ENCODE assay signal across 1 cellular context in the genomic region with DNA sequence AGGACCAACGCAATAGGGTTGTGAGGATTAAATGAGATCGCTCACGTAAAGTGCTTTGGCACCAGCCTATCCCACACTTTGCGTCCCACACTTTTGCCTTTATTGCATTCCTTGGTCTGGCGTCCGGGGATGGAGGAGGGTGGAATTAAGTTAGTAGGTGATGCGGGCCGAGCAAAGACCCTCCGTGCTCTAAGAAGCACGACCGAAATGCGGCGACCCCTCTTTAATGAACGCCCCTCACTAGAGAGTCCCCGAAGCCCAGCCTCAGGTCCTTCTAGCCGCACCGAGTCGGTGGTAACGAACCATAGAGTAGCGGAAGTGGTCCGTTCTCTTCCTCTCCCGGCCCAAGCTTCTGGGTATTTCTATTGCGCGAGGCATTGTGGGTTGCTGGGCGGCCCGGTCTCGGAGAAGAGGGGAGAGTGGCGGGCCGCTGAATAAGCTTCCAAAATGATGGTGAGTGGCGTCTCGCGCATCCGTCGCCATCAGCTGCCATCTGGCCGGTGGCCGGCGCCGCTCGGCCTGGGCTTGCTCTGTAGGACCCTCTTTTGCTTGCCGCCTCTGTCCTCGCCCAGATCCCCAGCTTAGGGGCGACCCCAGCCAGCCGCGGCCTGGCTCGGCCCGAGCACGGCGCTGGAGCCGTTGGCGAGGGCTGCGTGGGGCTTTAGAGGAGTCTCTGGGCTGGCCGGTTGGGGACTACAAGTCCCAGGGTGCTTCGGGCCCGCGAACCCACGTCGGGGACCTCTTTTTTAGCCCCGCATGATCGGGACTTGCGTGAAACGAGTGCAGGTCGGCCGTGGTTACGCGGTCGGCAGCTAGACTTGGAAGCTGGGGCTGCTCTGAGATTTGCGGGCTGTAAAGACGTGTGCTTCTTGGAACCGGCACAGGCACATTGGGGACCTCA.
TF ChIP-seq lines count a peak whose summit lies in the region.

A gene (plus strand): TSS at position 377 of the 901 bp plus-strand sequence. CDS start 71 bp downstream, at position 448.

TF ChIP-seq in A549, 52 proteins besides CTCF, POLR2A, EP300 and RAD21 (continued from another document):
- TF ChIP-seq, protein P1, sequence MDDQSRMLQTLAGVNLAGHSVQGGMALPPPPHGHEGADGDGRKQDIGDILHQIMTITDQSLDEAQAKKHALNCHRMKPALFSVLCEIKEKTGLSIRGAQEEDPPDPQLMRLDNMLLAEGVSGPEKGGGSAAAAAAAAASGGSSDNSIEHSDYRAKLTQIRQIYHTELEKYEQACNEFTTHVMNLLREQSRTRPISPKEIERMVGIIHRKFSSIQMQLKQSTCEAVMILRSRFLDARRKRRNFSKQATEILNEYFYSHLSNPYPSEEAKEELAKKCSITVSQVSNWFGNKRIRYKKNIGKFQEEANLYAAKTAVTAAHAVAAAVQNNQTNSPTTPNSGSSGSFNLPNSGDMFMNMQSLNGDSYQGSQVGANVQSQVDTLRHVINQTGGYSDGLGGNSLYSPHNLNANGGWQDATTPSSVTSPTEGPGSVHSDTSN (IDR thresholded peaks at IDR 0.05): peak; percentile 79
- TF ChIP-seq HOXB5 (CRISPR knock-in tag; IDR thresholded peaks at IDR 0.05) (0 out of 2 replicates have a peak, but pooled peaks have one; percentile 63), FOSB (CRISPR knock-in tag; IDR thresholded peaks at IDR 0.05) (peak; percentile 78; the same call in 1 of the 2 replicates), FOSL2 (IDR thresholded peaks at IDR 0.05) (no peak), FOSL2 (CRISPR knock-in tag; IDR thresholded peaks at IDR 0.05) (no peak; the same call in none of the 2 replicates), KDM5A (IDR thresholded peaks at IDR 0.05) (0 out of 2 replicates have a peak, but pooled peaks have one; percentile 26), HOXB13 (CRISPR knock-in tag; IDR thresholded peaks at IDR 0.05; ENCODE audit: low read depth) (no peak), GATA3 (IDR thresholded peaks at IDR 0.05; ENCODE audit: borderline replicate concordance) (peak; percentile 41), RFX5 (IDR thresholded peaks at IDR 0.05) (0 out of 2 replicates have a peak, but pooled peaks have one; percentile 45), CEBPB (IDR thresholded peaks at IDR 0.05) (0 out of 4 replicates have a peak, but pooled peaks of 1 of the 2 experiments have one; percentile 16), TP53 (CRISPR knock-in tag; IDR thresholded peaks at IDR 0.05) (0 out of 2 replicates have a peak, but pooled peaks have one; percentile 43), RARB (CRISPR knock-in tag; IDR thresholded peaks at IDR 0.05) (0 out of 2 replicates have a peak, but pooled peaks have one; percentile 37), MYC (IDR thresholded peaks at IDR 0.05; ENCODE audit: borderline replicate concordance, low read length) (peak; percentile 90)
- TF ChIP-seq, protein P2, sequence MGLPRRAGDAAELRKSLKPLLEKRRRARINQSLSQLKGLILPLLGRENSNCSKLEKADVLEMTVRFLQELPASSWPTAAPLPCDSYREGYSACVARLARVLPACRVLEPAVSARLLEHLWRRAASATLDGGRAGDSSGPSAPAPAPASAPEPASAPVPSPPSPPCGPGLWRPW (IDR thresholded peaks at IDR 0.05): no peak
- TF ChIP-seq, protein P3, sequence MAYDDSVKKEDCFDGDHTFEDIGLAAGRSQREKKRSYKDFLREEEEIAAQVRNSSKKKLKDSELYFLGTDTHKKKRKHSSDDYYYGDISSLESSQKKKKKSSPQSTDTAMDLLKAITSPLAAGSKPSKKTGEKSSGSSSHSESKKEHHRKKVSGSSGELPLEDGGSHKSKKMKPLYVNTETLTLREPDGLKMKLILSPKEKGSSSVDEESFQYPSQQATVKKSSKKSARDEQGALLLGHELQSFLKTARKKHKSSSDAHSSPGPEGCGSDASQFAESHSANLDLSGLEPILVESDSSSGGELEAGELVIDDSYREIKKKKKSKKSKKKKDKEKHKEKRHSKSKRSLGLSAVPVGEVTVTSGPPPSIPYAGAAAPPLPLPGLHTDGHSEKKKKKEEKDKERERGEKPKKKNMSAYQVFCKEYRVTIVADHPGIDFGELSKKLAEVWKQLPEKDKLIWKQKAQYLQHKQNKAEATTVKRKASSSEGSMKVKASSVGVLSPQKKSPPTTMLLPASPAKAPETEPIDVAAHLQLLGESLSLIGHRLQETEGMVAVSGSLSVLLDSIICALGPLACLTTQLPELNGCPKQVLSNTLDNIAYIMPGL (CRISPR knock-in tag; IDR thresholded peaks at IDR 0.05; ENCODE audit: borderline replicate concordance): peak; percentile 84; the same call in 1 of the 2 replicates
TF ChIP-seq in A549: peak in this region for 18.
